ENCODE assay signal across 20 cellular contexts in the genomic region with DNA sequence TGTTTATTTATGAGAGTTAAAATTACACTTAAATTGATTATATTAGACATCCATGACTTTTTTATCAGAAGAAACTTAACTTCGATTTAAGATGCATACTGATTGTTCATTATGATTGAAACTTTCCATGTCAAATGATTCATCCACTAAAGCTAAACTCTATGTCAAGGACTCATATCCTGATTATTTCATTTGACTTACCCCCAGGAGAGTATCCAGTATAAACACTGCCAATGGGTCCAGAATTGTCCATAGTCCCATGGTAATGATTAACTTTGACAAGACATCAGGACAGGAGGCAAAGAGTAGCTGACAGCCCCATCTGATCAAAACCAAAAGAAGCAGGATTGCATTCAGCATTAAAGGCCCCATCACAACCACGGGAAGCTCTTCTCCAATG.
"Had no signal": no experiment of that assay in that cellular context is flagged by ENCODE, and none has a peak within 500 bp of the region (broad histone marks: within the 10 kb centered on the region; RNA-seq: fewer than 3 reads in every experiment).

No MANE protein-coding gene starts in this region.

- ATAC-seq: gastrocnemius medialis; left lung; naive thymus-derived CD8-positive, alpha-beta T cell; T-helper 17 cell had no signal

- H3K36me3 ChIP-seq: esophagus squamous epithelium, gastrocnemius medialis, left lung, neural progenitor cell, spleen, thoracic aorta had no signal

- DNase-seq: activated CD4-positive, alpha-beta memory T cell treated with anti-CD3 and anti-CD28 coated beads, Interleukin-2, amount 10 ng/mL, durations not matched to agents 7 days and 5 days; activated CD4-positive, alpha-beta T cell treated with anti-CD3 and anti-CD28 coated beads, Interleukin-2, amount 10 ng/mL, durations not matched to agents 24 days and 14 days; activated effector memory CD4-positive, alpha-beta T cell treated with anti-CD3 and anti-CD28 coated beads, Interleukin-2, amount 50 U/mL, for 16 hours; activated naive CD4-positive, alpha-beta T cell treated with anti-CD3 and anti-CD28 coated beads, Interleukin-2, amount 10 ng/mL, durations not matched to agents 7 days and 5 days; activated T-cell treated with anti-CD3 and anti-CD28 coated beads for 4 hours; amygdala; esophagus squamous epithelium; gastrocnemius medialis; head of caudate nucleus; islet precursor cell; left lung; naive thymus-derived CD8-positive, alpha-beta T cell; retina; spleen; stimulated activated CD4-positive, alpha-beta T cell treated with anti-CD3 and anti-CD28 coated beads, Interleukin-4, amount 100 ng/mL, for 24 hours; stimulated activated naive CD4-positive, alpha-beta T cell treated with Interleukin-2 at 50 U/mL for 16 hours; T-helper 17 cell had no signal

- H3K4me3 ChIP-seq: coronary artery, esophagus squamous epithelium, gastrocnemius medialis, left lung, neural progenitor cell, spleen, thoracic aorta had no signal

- H3K27me3 ChIP-seq: esophagus squamous epithelium, gastrocnemius medialis, left lung, neural progenitor cell, spleen had no signal
